ENCODE assay signal across 25 cellular contexts in the genomic region with DNA sequence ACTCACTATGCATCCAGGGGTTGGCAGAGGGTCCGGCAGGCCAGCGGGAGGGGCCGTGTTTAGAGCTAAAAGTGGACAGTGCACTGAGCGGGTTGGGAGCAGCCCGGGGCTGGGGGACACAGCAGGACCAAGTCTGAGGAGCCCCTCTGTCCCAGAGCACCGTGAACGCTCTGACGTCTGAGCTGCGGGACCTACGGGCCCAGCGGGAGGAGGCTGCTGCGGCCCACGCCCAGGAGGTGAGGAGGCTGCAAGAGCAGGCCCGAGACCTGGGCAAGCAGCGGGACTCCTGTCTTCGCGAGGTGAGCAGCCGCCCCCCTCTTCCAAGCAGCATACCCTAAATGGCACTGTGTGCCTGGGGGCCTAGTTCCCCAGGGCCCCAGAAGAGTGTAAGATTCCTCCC. TPM values are rescaled to one million over a fixed set of nuclear protein-coding genes. Genes with fewer than 3 reads are reported as not detected.
"Had no signal": no experiment of that assay in that cellular context is flagged by ENCODE, and none has a peak within 500 bp of the region (broad histone marks: within the 10 kb centered on the region; RNA-seq: fewer than 3 reads in every experiment).

No MANE protein-coding gene starts in this region.

- H3K4me3 ChIP-seq: colonic mucosa, coronary artery, dorsolateral prefrontal cortex, esophagus muscularis mucosa, esophagus squamous epithelium, gastrocnemius medialis, gastroesophageal sphincter, heart left ventricle, heart right ventricle had no signal

- H3K27me3 ChIP-seq: colonic mucosa, dorsolateral prefrontal cortex, esophagus muscularis mucosa, esophagus squamous epithelium, gastrocnemius medialis, gastroesophageal sphincter, heart left ventricle, heart right ventricle had no signal

- H3K27ac ChIP-seq: colonic mucosa, coronary artery, dorsolateral prefrontal cortex, epithelial cell of prostate, esophagus muscularis mucosa, esophagus squamous epithelium, gastrocnemius medialis, gastroesophageal sphincter, heart left ventricle, heart right ventricle had no signal

- H3K4me1 ChIP-seq: colonic mucosa, gastrocnemius medialis had no signal

- H3K9me3 ChIP-seq: colonic mucosa, esophagus muscularis mucosa, esophagus squamous epithelium, gastrocnemius medialis, gastroesophageal sphincter, heart left ventricle, heart right ventricle had no signal

- H3K36me3 ChIP-seq: colonic mucosa had no signal

- ATAC-seq: effector memory CD8-positive, alpha-beta T cell had no signal

- DNase-seq: colonic mucosa; cortex of kidney; dermis blood vessel endothelial cell; dorsolateral prefrontal cortex; effector CD4-positive, alpha-beta T cell; effector CD8-positive, alpha-beta T cell; effector memory CD4-positive, alpha-beta T cell; effector memory CD8-positive, alpha-beta T cell; endodermal cell; erythroblast; esophagus squamous epithelium; foreskin fibroblast; foreskin melanocyte; gastrocnemius medialis; glutamatergic neuron; head of caudate nucleus; heart left ventricle; heart right ventricle had no signal

RNA-seq across cellular contexts. Expression of a gene that starts 58.8 kb away (rescaled TPM):
- total RNA-seq: fibroblast of villous mesenchyme had no signal
- polyA plus RNA-seq: esophagus, fibroblast of lung, heart left ventricle, heart right ventricle had no signal
